Comparison of ENCODE assay signal across 9 cellular contexts in genomic region chr6:29653452-29654038, GRCh38. TPM values are rescaled to one million over a fixed set of nuclear protein-coding genes. Genes with fewer than 3 reads are reported as not detected.
DNase-seq lines count a peak whose midpoint lies in the region; ATAC-seq, FAIRE-seq and TF ChIP-seq lines count a peak whose summit lies in the region.
"Had no signal": no experiment of that assay in that cellular context is flagged by ENCODE, and none has a peak within 500 bp of the region (broad histone marks: within the 10 kb centered on the region; RNA-seq: fewer than 3 reads in every experiment).

No MANE protein-coding gene starts in this region.

- H3K4me3 ChIP-seq in OCI-LY1 (ENCODE audit: low read depth, low read length, poor library complexity, severe bottlenecking) = no peak overlapping the region
- no peak overlapping the region for H3K4me3 ChIP-seq in astrocyte (ENCODE audit: insufficient read depth, low read depth, low read length)

- no peaks in the 10 kb centered on the region for H3K27me3 Mint-ChIP-seq in astrocyte (ENCODE audit: low read depth, unreplicated experiment)

- H3K4me2 ChIP-seq in OCI-LY1 (ENCODE audit: low read length) = no peak overlapping the region
- no peak overlapping the region for H3K4me2 ChIP-seq in astrocyte (ENCODE audit: low read length)

- no peaks in the 10 kb centered on the region for H4K20me1 ChIP-seq in OCI-LY1 (ENCODE audit: insufficient read depth, low read length)
- no peaks in the 10 kb centered on the region for H4K20me1 ChIP-seq in astrocyte (ENCODE audit: insufficient read depth, low read length)

- no peaks in the 10 kb centered on the region for H3K36me3 Mint-ChIP-seq in astrocyte (ENCODE audit: low read depth, unreplicated experiment)

- DNase-seq in DMS79 (lab: John Stamatoyannopoulos, UW) (peak; percentile 5), LHCN-M2 (ENCODE audit: low read depth) (peak; percentile 62), astrocyte (ENCODE audit: low read depth) (peak; percentile 52), inferior parietal cortex (ENCODE audit: extremely low spot score) (peak; percentile 89)
- DNase-seq in stimulated activated CD4-positive, alpha-beta T cell treated with anti-CD3 and anti-CD28 coated beads, Interleukin-4, amount 100 ng/mL, for 4 hours = peak; percentile 11 to 18

- no peak for FAIRE-seq in astrocyte (lab: Jason Lieb, UNC)

- no peaks in the 10 kb centered on the region for H3K9me2 ChIP-seq in OCI-LY1 (ENCODE audit: low read depth, low read length)

- H2AFZ ChIP-seq in OCI-LY1 (ENCODE audit: low read length) (no peak overlapping the region), astrocyte (ENCODE audit: low read depth, low read length) (no peak overlapping the region)

- no peak overlapping the region for H3K9ac ChIP-seq in OCI-LY1 (ENCODE audit: low read length)
- H3K9ac ChIP-seq in astrocyte (ENCODE audit: low read length) = no peak overlapping the region

- no peaks in the 10 kb centered on the region for H3K27me3 ChIP-seq in OCI-LY1 (ENCODE audit: insufficient read depth, low read length)
- H3K27me3 ChIP-seq in astrocyte (ENCODE audit: insufficient read depth, low read length) = peaks cover 3% of the 10 kb centered on the region

- TF ChIP-seq CTCF in OCI-LY1 (IDR thresholded peaks at IDR 0.05; ENCODE audit: low read length) (peak; percentile 58), astrocyte (IDR thresholded peaks at IDR 0.05; ENCODE audit: insufficient read depth, low read depth, low read length) (peak; percentile 84)

- H3K4me3 Mint-ChIP-seq in astrocyte (ENCODE audit: unreplicated experiment) = no peak overlapping the region

- H3K27ac Mint-ChIP-seq in astrocyte (ENCODE audit: unreplicated experiment) = no peak overlapping the region

- no peaks in the 10 kb centered on the region for H3F3A ChIP-seq in OCI-LY1 (ENCODE audit: insufficient read depth, low read length)

- H3K27ac ChIP-seq in OCI-LY1 (ENCODE audit: low read depth, low read length, poor library complexity, severe bottlenecking) (no peak overlapping the region), astrocyte (ENCODE audit: low read depth, low read length) (no peak overlapping the region)

- H3K79me2 ChIP-seq in OCI-LY1 (ENCODE audit: insufficient read depth, low read length) (no peaks in the 10 kb centered on the region), astrocyte (ENCODE audit: insufficient read depth, low read length) (no peaks in the 10 kb centered on the region)

- peaks cover 12% of the 10 kb centered on the region for H3K4me1 ChIP-seq in OCI-LY1 (ENCODE audit: insufficient read depth, low read length, severe bottlenecking)
- H3K4me1 ChIP-seq in astrocyte (ENCODE audit: insufficient read depth, low read length) = peaks cover 9% of the 10 kb centered on the region

- H3K36me3 ChIP-seq in OCI-LY1 (ENCODE audit: insufficient read depth, low read length) = no peaks in the 10 kb centered on the region
- H3K36me3 ChIP-seq in astrocyte (ENCODE audit: insufficient read depth, low read length) = no peaks in the 10 kb centered on the region

- H3K9me3 Mint-ChIP-seq in astrocyte (ENCODE audit: unreplicated experiment) = no peaks in the 10 kb centered on the region

- no peaks in the 10 kb centered on the region for H3K9me3 ChIP-seq in OCI-LY1 (ENCODE audit: low read length)
- no peaks in the 10 kb centered on the region for H3K9me3 ChIP-seq in astrocyte (ENCODE audit: insufficient read depth, low read depth, low read length)

- peaks cover 13% of the 10 kb centered on the region for H3K4me1 Mint-ChIP-seq in astrocyte (ENCODE audit: low read depth, unreplicated experiment)

- ATAC-seq in GM19455 (IDR thresholded peaks at IDR 0.05; ENCODE audit: unreplicated experiment) = no peak
- ATAC-seq in HG03095 (IDR thresholded peaks at IDR 0.05; ENCODE audit: unreplicated experiment) = no peak

RNA-seq across cellular contexts. Expression of gene MOG, which starts 3.3 kb away (rescaled TPM):
- total RNA-seq in LHCN-M2 (2014; rRNA removed) (not detected in 2 replicates), astrocyte (not detected in 2 replicates)
- polyA plus RNA-seq in LHCN-M2 (2012) = not detected
- total RNA-seq: activated CD8-positive, alpha-beta memory T cell treated with anti-CD3 and anti-CD28 coated beads for 36 hours had no signal

RNA-seq across cellular contexts. Expression of gene GABBR1, which starts 20.6 kb away (rescaled TPM):
- total RNA-seq in LHCN-M2 (2014; rRNA removed) (6.3 and 8.2 TPM in 2 replicates), astrocyte (61.4 and 66.3 TPM in 2 replicates)
- 6.0 TPM for polyA plus RNA-seq in LHCN-M2 (2012)

RNA-seq across cellular contexts. Expression of gene ZFP57, which starts 27.4 kb away (rescaled TPM):
- total RNA-seq in LHCN-M2 (2014; rRNA removed) = not detected in 2 replicates
- polyA plus RNA-seq in LHCN-M2 (2012) = not detected
- 0.36 and 0.50 TPM in 2 replicates for total RNA-seq in astrocyte

Comparison
In these comparisons a context has a peak if more than half of its experiments do, and no peak if none do; other contexts are left out.
1. DNase-seq: peak in every context shown above with its lines; median percentile 89 in inferior parietal cortex; 62 in LHCN-M2; 52 in astrocyte; 14 in stimulated activated CD4-positive, alpha-beta T cell treated with anti-CD3 and anti-CD28 coated beads, Interleukin-4, amount 100 ng/mL, for 4 hours; 5 in DMS79.